20 cellular contexts compared by ENCODE assay signal in the genomic region with DNA sequence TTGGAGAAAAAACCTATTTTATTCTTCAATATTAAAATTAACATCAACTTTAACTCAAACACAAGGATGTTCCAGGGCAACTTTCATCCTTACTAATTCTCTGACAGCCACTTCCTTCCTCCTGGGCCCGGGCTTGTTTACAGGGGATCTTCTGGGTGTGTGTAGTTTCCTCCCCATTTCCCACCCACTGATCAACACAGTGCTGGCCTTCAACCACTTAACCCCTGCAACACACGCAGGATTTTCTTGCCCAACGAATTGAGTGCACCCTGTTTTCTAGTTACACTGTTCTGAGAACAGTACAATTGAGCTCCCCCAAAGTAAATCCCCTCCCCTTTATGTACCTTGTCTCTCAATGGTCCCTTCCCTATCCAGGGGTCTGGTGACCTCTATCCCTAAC.
"Had no signal": no experiment of that assay in that cellular context is flagged by ENCODE, and none has a peak within 500 bp of the region (broad histone marks: within the 10 kb centered on the region; RNA-seq: fewer than 3 reads in every experiment).

No MANE protein-coding gene starts in this region.

- DNase-seq: dermis blood vessel endothelial cell; effector CD4-positive, alpha-beta T cell; endodermal cell; foreskin melanocyte; heart left ventricle; hippocampal formation; left colon; mesendoderm; naive B cell; posterior cingulate gyrus; sigmoid colon; stimulated activated CD4-positive, alpha-beta T cell treated with anti-CD3 and anti-CD28 coated beads, Interleukin-2, amount 100 ng/mL, for 24 hours; stimulated activated CD4-positive, alpha-beta T cell treated with anti-CD3 and anti-CD28 coated beads, Interleukin-4, amount 100 ng/mL, for 4 hours; stimulated activated naive B cell treated with anti-CD40 and anti-IgM and Interleukin-4, amounts not matched to agents 10 μg/mL and 1 μg/mL and 100 μg/mL, for 72 hours; stimulated activated naive CD8-positive, alpha-beta T cell treated with anti-CD3 and anti-CD28 coated beads, Interleukin-15, amount 100 ng/mL, for 72 hours; transverse colon had no signal

- H3K27me3 ChIP-seq: neutrophil, sigmoid colon, transverse colon had no signal

- H3K4me1 ChIP-seq: transverse colon had no signal

- H3K27me3 Mint-ChIP-seq: naive B cell; stimulated activated naive B cell treated with anti-CD40 and anti-IgM and Interleukin-4, amounts not matched to agents 10 μg/mL and 1 μg/mL and 100 μg/mL, for 72 hours had no signal

- H3K4me3 Mint-ChIP-seq: endodermal cell; naive B cell; nephron; stimulated activated naive B cell treated with anti-CD40 and anti-IgM and Interleukin-4, amounts not matched to agents 10 μg/mL and 1 μg/mL and 100 μg/mL, for 72 hours; stimulated activated naive CD8-positive, alpha-beta T cell treated with anti-CD3 and anti-CD28 coated beads, Interleukin-15, amount 100 ng/mL, for 72 hours had no signal

- H3K36me3 ChIP-seq: heart left ventricle, neutrophil, sigmoid colon, thoracic aorta, transverse colon had no signal

- H3K27ac ChIP-seq: heart left ventricle, neutrophil, sigmoid colon, skin epidermis, thoracic aorta, transverse colon had no signal

- H3K9me3 Mint-ChIP-seq: endodermal cell; naive B cell; stimulated activated naive B cell treated with anti-CD40 and anti-IgM and Interleukin-4, amounts not matched to agents 10 μg/mL and 1 μg/mL and 100 μg/mL, for 72 hours; stimulated activated naive CD8-positive, alpha-beta T cell treated with anti-CD3 and anti-CD28 coated beads, Interleukin-15, amount 100 ng/mL, for 72 hours had no signal

- H3K27ac Mint-ChIP-seq: endodermal cell; stimulated activated naive B cell treated with anti-CD40 and anti-IgM and Interleukin-4, amounts not matched to agents 10 μg/mL and 1 μg/mL and 100 μg/mL, for 72 hours had no signal

- H3K4me1 Mint-ChIP-seq: stimulated activated naive CD8-positive, alpha-beta T cell treated with anti-CD3 and anti-CD28 coated beads, Interleukin-15, amount 100 ng/mL, for 72 hours had no signal

- H3K9me3 ChIP-seq: heart left ventricle, neutrophil, sigmoid colon, thoracic aorta, transverse colon had no signal

- H3K4me3 ChIP-seq: heart left ventricle, sigmoid colon, skin epidermis, thoracic aorta, transverse colon had no signal

- ATAC-seq: heart left ventricle; left colon; stimulated activated naive B cell treated with anti-CD40 and anti-IgM and Interleukin-4, amounts not matched to agents 10 μg/mL and 1 μg/mL and 100 μg/mL, for 72 hours; stimulated activated naive CD8-positive, alpha-beta T cell treated with anti-CD3 and anti-CD28 coated beads, Interleukin-15, amount 100 ng/mL, for 72 hours had no signal

- H3K36me3 Mint-ChIP-seq: naive B cell; stimulated activated naive B cell treated with anti-CD40 and anti-IgM and Interleukin-4, amounts not matched to agents 10 μg/mL and 1 μg/mL and 100 μg/mL, for 72 hours had no signal
